8 cellular contexts compared by ENCODE assay signal in genomic region chrX:48695524-48695875, GRCh38. TPM values are rescaled to one million over a fixed set of nuclear protein-coding genes. Genes with fewer than 3 reads are reported as not detected.
DNase-seq lines count a peak whose midpoint lies in the region; ATAC-seq, FAIRE-seq and TF ChIP-seq lines count a peak whose summit lies in the region.

No MANE protein-coding gene starts in this region.

- peak overlapping the region; percentile 67 for H3K4me3 ChIP-seq in cardiac muscle cell
- peak overlapping the region; percentile 43 to 75 (median 62); a peak in 5 of 6 replicates for H3K4me3 ChIP-seq in HepG2 (replicated peaks in 1 of 3; ENCODE audit: insufficient read depth in 1 of 3, low read depth in 2 of 3, low read length in 3 of 3)
- peak overlapping the region in 3 of 4 donors; percentile 76 to 89 (median 77) for H3K4me3 ChIP-seq in upper lobe of left lung

- peaks cover 15% of the 10 kb centered on the region for H3K36me3 Mint-ChIP-seq in activated naive CD8-positive, alpha-beta T cell treated with anti-CD3 and anti-CD28 coated beads for 36 hours

- BruUV-seq in HepG2 (replicated peaks; lab: Mats Ljungman, UMichigan), result no TSS peak

- H3K36me3 ChIP-seq in cardiac muscle cell, result no peaks in the 10 kb centered on the region
- H3K36me3 ChIP-seq in HepG2 (replicated peaks in 1 of 2; ENCODE audit: control insufficient read depth in 1 of 2, insufficient read depth in 2 of 2, low read length in 2 of 2), result peaks cover 0 to 4% of the 10 kb centered on the region in 2 experiments; a peak in 1 of 5 replicates
- peaks cover 0 to 8% (median 0%) of the 10 kb centered on the region in 4 donors for H3K36me3 ChIP-seq in upper lobe of left lung

- FAIRE-seq in HepG2 (lab: Jason Lieb, UNC), result no peak

- no peaks in the 10 kb centered on the region for H3K27me3 ChIP-seq in cardiac muscle cell
- no peaks in the 10 kb centered on the region for H3K27me3 ChIP-seq in HepG2 (ENCODE audit: control insufficient read depth in 1 of 2, insufficient read depth in 2 of 2, low read length in 2 of 2)
- H3K27me3 ChIP-seq in upper lobe of left lung, result no peaks in the 10 kb centered on the region

- POLR2A ChIA-PET in HepG2 (lab: Yijun Ruan, JAX), result interaction anchor here (2.0 to 2.5 kb wide), 4 partner anchors 16 to 42 kb away, joined by 11 to 35 read pairs (median 12); no protein-coding TSS in a partner anchor

- peak overlapping the region; percentile 98 for H3K4me2 ChIP-seq in HepG2 (ENCODE audit: low read depth, low read length)

- TF ChIP-seq RAD21 in HepG2 (CRISPR knock-in tag; IDR thresholded peaks at IDR 0.05), result no peak

- TF ChIP-seq POLR2A in HepG2 (IDR thresholded peaks at IDR 0.05; ENCODE audit: insufficient read depth in 1 of 2, low read depth in 2 of 2, low read length in 2 of 2), result no peak
- TF ChIP-seq POLR2A in upper lobe of left lung (IDR thresholded peaks at IDR 0.05), result no peak

- H3K9ac ChIP-seq in HepG2 (ENCODE audit: insufficient read depth, low read depth, low read length), result peak overlapping the region; percentile 68; the same call in 1 of the 2 replicates

- H3K9me3 ChIP-seq in cardiac muscle cell (ENCODE audit: low read depth) (no peaks in the 10 kb centered on the region), HepG2 (ENCODE audit: low read length) (no peaks in the 10 kb centered on the region), upper lobe of left lung (no peaks in the 10 kb centered on the region)

- intact Hi-C loops in Right ventricle myocardium superior (cut with DNase I), result no loop called here
- intact Hi-C loops in HepG2 (cut with micrococcal nuclease; ENCODE audit: unreplicated experiment), result no loop called here

- H3K79me2 ChIP-seq in HepG2 (ENCODE audit: insufficient read depth, low read length), result peaks cover 5% of the 10 kb centered on the region

- peak overlapping the region; percentile 62 for H3K27ac ChIP-seq in cardiac muscle cell
- H3K27ac ChIP-seq in HepG2 (ENCODE audit: extremely low read length, insufficient read depth, low read length), result peak overlapping the region; percentile 56
- peak overlapping the region; percentile 81 to 97 (median 86) for H3K27ac ChIP-seq in upper lobe of left lung

- peak overlapping the region; percentile 93 for H3K4me3 Mint-ChIP-seq in activated naive CD8-positive, alpha-beta T cell treated with anti-CD3 and anti-CD28 coated beads for 36 hours

- H3K4me1 ChIP-seq in cardiac muscle cell (ENCODE audit: low read depth) (no peaks in the 10 kb centered on the region), HepG2 (ENCODE audit: insufficient read depth, low read length) (peaks cover 17% of the 10 kb centered on the region), upper lobe of left lung (peaks cover 0 to 18% (median 2%) of the 10 kb centered on the region in 4 donors)

- CTCF ChIA-PET in HepG2 (lab: Yijun Ruan, JAX; ENCODE audit: low intra/inter-chr PET ratio, low total read pairs), result no interaction called here

- ATAC-seq in Right ventricle myocardium superior (ENCODE audit: poor library complexity) (no peak), HepG2 (peak; percentile 15), upper lobe of left lung (ENCODE audit: low FRiP score in 2 of 2) (peak in 1 of 2 donors; percentile 2), HG03442 (IDR thresholded peaks at IDR 0.05; ENCODE audit: unreplicated experiment) (no peak)

- no CpG with 5 or more reads among the region's 14 CpGs for WGBS in HepG2 (ENCODE audit: low lambda C conversion rate)
- 59 to 60% methylated on average over 1 to 14 of the region's 14 CpGs for WGBS in upper lobe of left lung, 2 donors

- no peaks in the 10 kb centered on the region for H3K27me3 Mint-ChIP-seq in activated naive CD8-positive, alpha-beta T cell treated with anti-CD3 and anti-CD28 coated beads for 36 hours

- H3K4me1 Mint-ChIP-seq in activated naive CD8-positive, alpha-beta T cell treated with anti-CD3 and anti-CD28 coated beads for 36 hours, result peaks cover 12% of the 10 kb centered on the region

- TF ChIP-seq EP300 in HepG2 (IDR thresholded peaks at IDR 0.05; ENCODE audit: low read depth in 2 of 2, low read length in 2 of 2) (no peak), HepG2 (CRISPR knock-in tag; IDR thresholded peaks at IDR 0.05; ENCODE audit: borderline replicate concordance) (no peak), upper lobe of left lung (IDR thresholded peaks at IDR 0.05) (no peak)

- TF ChIP-seq CTCF in cardiac muscle cell (IDR thresholded peaks at IDR 0.05; ENCODE audit: low read depth, low read length) (no peak), HepG2 (CRISPR knock-in tag; IDR thresholded peaks at IDR 0.05) (no peak), upper lobe of left lung (IDR thresholded peaks at IDR 0.05) (no peak)

- peak overlapping the region; percentile 94 for H3K27ac Mint-ChIP-seq in activated naive CD8-positive, alpha-beta T cell treated with anti-CD3 and anti-CD28 coated beads for 36 hours

- DNase-seq in cardiac muscle cell (ENCODE audit: low read depth in 1 of 2, low spot score in 1 of 2) (no peak), Right ventricle myocardium superior (no peak), HepG2 (ENCODE audit: low spot score) (no peak), upper lobe of left lung (no peak), H4 (ENCODE audit: low spot score) (no peak), NCI-H2227 treated with DMSO at 0.1 percent for 48 hours (lab: John Stamatoyannopoulos, UW) (no peak)
- no peak for DNase-seq in activated naive CD8-positive, alpha-beta T cell treated with anti-CD3 and anti-CD28 coated beads for 36 hours

- no peaks in the 10 kb centered on the region for H3K9me3 Mint-ChIP-seq in activated naive CD8-positive, alpha-beta T cell treated with anti-CD3 and anti-CD28 coated beads for 36 hours

- no peak overlapping the region for H2AFZ ChIP-seq in HepG2 (ENCODE audit: low read length)

- no peaks in the 10 kb centered on the region for H4K20me1 ChIP-seq in HepG2 (ENCODE audit: insufficient read depth, low read length)

- in situ Hi-C loops in HepG2 (cut with HindIII; ENCODE audit: extremely low pct_ligation_motif_present, low pct_unique_long_range_greater_than_20kb), result no loop called here

RNA-seq across cellular contexts. Expression of gene SUV39H1, which starts 1.0 kb away (rescaled TPM):
- total RNA-seq in cardiac muscle cell (5.5 and 8.1 TPM in 2 replicates), Right ventricle myocardium superior (2.3 TPM), HepG2 (2016; rRNA removed; fragmentation: Illumina TruSeq; extraction: Trizol) (9.9 and 10.1 TPM in 2 replicates), upper lobe of left lung (1 to 10 TPM; 1.2 to 7.3 (median 6.0) TPM)
- polyA plus RNA-seq in cardiac muscle cell (6.7 and 6.9 TPM in 2 replicates), HepG2 (2011; rRNA removed) (3.2 and 5.2 TPM in 2 replicates)
- 10 to 100 TPM; 31.9 to 32.8 TPM for total RNA-seq in activated naive CD8-positive, alpha-beta T cell treated with anti-CD3 and anti-CD28 coated beads for 36 hours
- 1.2 and 1.6 TPM in 2 replicates for total RNA-seq in HepG2 (2016; cell fraction: cytosol; rRNA removed; fragmentation: Illumina TruSeq; extraction: Trizol; ENCODE audit: low read depth)
- 9.2 and 10.1 TPM in 2 replicates for total RNA-seq in HepG2 (2016; cell fraction: insoluble cytoplasmic fraction; rRNA removed; fragmentation: Illumina TruSeq; extraction: Trizol)
- total RNA-seq in HepG2 (2016; cell fraction: membrane; rRNA removed; fragmentation: Illumina TruSeq; extraction: Trizol), result 5.1 and 5.5 TPM in 2 replicates
- total RNA-seq in HepG2 (2016; cell fraction: nucleus; rRNA removed; fragmentation: Illumina TruSeq; extraction: Trizol), result 7.0 and 7.4 TPM in 2 replicates
- 2.8 and 5.0 TPM in 2 replicates for polyA plus RNA-seq in HepG2 (2011; cell fraction: cytosol; rRNA removed)
- 5.5 and 9.7 TPM in 2 replicates for polyA plus RNA-seq in HepG2 (2011; cell fraction: nucleus; rRNA removed)
- 2.7 and 4.7 TPM in 2 replicates for polyA plus RNA-seq in HepG2 (2012)
- polyA plus RNA-seq in HepG2 (2016; cell fraction: cytosol; fragmentation: Illumina TruSeq; extraction: Trizol; ENCODE audit: low read depth), result 1.3 and 1.5 TPM in 2 replicates
- polyA plus RNA-seq in HepG2 (2016; cell fraction: insoluble cytoplasmic fraction; fragmentation: Illumina TruSeq; extraction: Trizol; ENCODE audit: low read depth), result 8.6 and 12.5 TPM in 2 replicates
- polyA plus RNA-seq in HepG2 (2016; cell fraction: membrane; fragmentation: Illumina TruSeq; extraction: Trizol; ENCODE audit: low read depth), result 3.6 and 3.7 TPM in 2 replicates
- polyA plus RNA-seq in HepG2 (2016; cell fraction: nucleus; fragmentation: Illumina TruSeq; extraction: Trizol; ENCODE audit: insufficient read depth, low read depth), result 13.6 and 14.6 TPM in 2 replicates
- polyA minus RNA-seq in HepG2 (2011; rRNA and poly(A)+ RNA removed; ENCODE audit: low replicate concordance), result 9.3 and 68.5 TPM in 2 replicates
- 3.1 and 5.0 TPM in 2 replicates for polyA minus RNA-seq in HepG2 (2011; cell fraction: cytosol; rRNA and poly(A)+ RNA removed)
- polyA minus RNA-seq in HepG2 (2011; cell fraction: nucleus; rRNA and poly(A)+ RNA removed), result 3.9 and 4.2 TPM in 2 replicates
- 11.8 and 13.6 TPM in 2 replicates for total RNA-seq in H4 (2014; rRNA removed; shearing (Covaris generic))

RNA-seq across cellular contexts. Expression of gene WAS, which starts 11.9 kb away (rescaled TPM):
- total RNA-seq in cardiac muscle cell (1.9 TPM in 2 replicates), Right ventricle myocardium superior (4.0 TPM), HepG2 (2016; rRNA removed; fragmentation: Illumina TruSeq; extraction: Trizol) (not detected in 2 replicates), upper lobe of left lung (10 to 100 TPM; 11.7 to 46.0 (median 33.9) TPM)
- polyA plus RNA-seq in cardiac muscle cell (1.7 and 4.3 TPM in 2 replicates), HepG2 (2011; rRNA removed) (0.11 and 0.18 TPM in 2 replicates)
- total RNA-seq in activated naive CD8-positive, alpha-beta T cell treated with anti-CD3 and anti-CD28 coated beads for 36 hours, result 10 to 100 TPM; 87.8 to 89.8 TPM
- total RNA-seq in HepG2 (2016; cell fraction: cytosol; rRNA removed; fragmentation: Illumina TruSeq; extraction: Trizol; ENCODE audit: low read depth), result not detected in 2 replicates
- total RNA-seq in HepG2 (2016; cell fraction: insoluble cytoplasmic fraction; rRNA removed; fragmentation: Illumina TruSeq; extraction: Trizol), result not detected in 2 replicates
- not detected in 2 replicates for total RNA-seq in HepG2 (2016; cell fraction: membrane; rRNA removed; fragmentation: Illumina TruSeq; extraction: Trizol)
- not detected in 2 replicates for total RNA-seq in HepG2 (2016; cell fraction: nucleus; rRNA removed; fragmentation: Illumina TruSeq; extraction: Trizol)
- 0.03 TPM in 1 of 2 replicates, not detected in the other for polyA plus RNA-seq in HepG2 (2011; cell fraction: cytosol; rRNA removed)
- 0.21 and 0.54 TPM in 2 replicates for polyA plus RNA-seq in HepG2 (2011; cell fraction: nucleus; rRNA removed)
- polyA plus RNA-seq in HepG2 (2012), result 0.21 TPM in 2 replicates
- polyA plus RNA-seq in HepG2 (2016; cell fraction: cytosol; fragmentation: Illumina TruSeq; extraction: Trizol; ENCODE audit: low read depth), result not detected in 2 replicates
- polyA plus RNA-seq in HepG2 (2016; cell fraction: insoluble cytoplasmic fraction; fragmentation: Illumina TruSeq; extraction: Trizol; ENCODE audit: low read depth), result not detected in 2 replicates
- not detected in 2 replicates for polyA plus RNA-seq in HepG2 (2016; cell fraction: membrane; fragmentation: Illumina TruSeq; extraction: Trizol; ENCODE audit: low read depth)
- not detected in 2 replicates for polyA plus RNA-seq in HepG2 (2016; cell fraction: nucleus; fragmentation: Illumina TruSeq; extraction: Trizol; ENCODE audit: insufficient read depth, low read depth)
- 0.08 and 0.09 TPM in 2 replicates for polyA minus RNA-seq in HepG2 (2011; rRNA and poly(A)+ RNA removed; ENCODE audit: low replicate concordance)
- not detected in 2 replicates for polyA minus RNA-seq in HepG2 (2011; cell fraction: cytosol; rRNA and poly(A)+ RNA removed)
- not detected in 2 replicates for polyA minus RNA-seq in HepG2 (2011; cell fraction: nucleus; rRNA and poly(A)+ RNA removed)
- 0.10 and 0.16 TPM in 2 replicates for total RNA-seq in H4 (2014; rRNA removed; shearing (Covaris generic))
